ENCODE assay signal across 8 cellular contexts in the genomic region with DNA sequence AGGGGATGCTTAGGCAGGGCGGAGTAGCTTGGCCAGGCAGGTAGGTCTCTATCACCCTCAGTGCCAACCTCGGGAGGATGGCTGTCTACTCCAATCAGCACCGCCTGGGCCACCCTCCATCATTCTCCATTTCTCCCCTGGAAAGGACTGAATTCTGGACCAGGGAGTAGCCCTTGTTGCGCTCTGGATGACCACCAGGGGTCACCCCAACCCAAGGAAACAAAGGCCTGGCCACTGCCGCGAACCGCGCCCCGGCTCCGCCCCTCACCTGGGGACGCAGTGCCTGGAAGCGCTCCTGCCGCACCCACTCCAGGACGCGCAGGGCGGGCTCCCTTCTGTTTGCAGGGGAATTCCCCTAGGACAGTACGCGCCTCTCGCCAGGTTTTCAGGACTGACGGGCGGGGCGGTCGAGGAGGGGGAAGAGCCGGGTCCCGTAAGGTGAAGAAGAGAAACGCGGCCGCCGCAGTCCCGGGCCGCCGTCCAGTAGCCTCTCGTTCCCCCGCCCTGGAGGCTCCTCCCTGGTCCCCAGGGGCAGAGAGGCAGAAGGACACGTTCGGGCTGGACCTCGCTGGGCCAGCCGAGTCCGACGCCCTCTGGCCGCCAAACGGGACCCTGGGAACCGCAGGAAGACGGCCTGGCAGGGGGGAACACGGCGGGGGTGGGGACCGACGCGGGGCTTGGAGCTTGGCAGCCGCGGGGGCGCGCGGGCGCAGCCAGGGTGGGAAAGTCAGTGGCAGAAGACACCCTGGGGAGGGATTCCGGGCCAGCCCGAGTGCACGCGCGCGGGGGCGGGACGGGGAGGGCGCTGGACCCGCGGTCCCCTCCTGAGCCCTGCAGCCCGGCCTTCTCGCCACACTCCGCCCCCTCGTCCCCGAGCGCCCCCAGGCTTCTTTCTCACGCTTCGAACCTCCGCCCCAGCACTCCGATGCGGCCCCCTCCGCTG. TPM values are rescaled to one million over a fixed set of nuclear protein-coding genes. Genes with fewer than 3 reads are reported as not detected.
DNase-seq lines count a peak whose midpoint lies in the region; ATAC-seq and TF ChIP-seq lines count a peak whose summit lies in the region.

No MANE protein-coding gene starts in this region.

- H3K4me3 Mint-ChIP-seq in CD4-positive, alpha-beta T cell, result peak overlapping the region; percentile 84
- peak overlapping the region; percentile 82 for H3K4me3 Mint-ChIP-seq in activated T-cell treated with anti-CD3 and anti-CD28 coated beads, Interleukin-2, amount 50 U/mL, for 4 hours

- H3K9ac ChIP-seq in HUES64 (ENCODE audit: low read depth, low read length), result no peak overlapping the region

- peak in 1 of 4 donors; percentile 37 for TF ChIP-seq POLR2A in esophagus squamous epithelium (IDR thresholded peaks at IDR 0.05)

- H3K27me3 ChIP-seq in CD4-positive, alpha-beta T cell (ENCODE audit: control insufficient read depth, insufficient read depth, low read length), result peaks cover 60% of the 10 kb centered on the region
- H3K27me3 ChIP-seq in HUES64 (ENCODE audit: insufficient read depth, low read length) (peaks cover 75% of the 10 kb centered on the region), esophagus squamous epithelium (peaks cover 0 to 36% (median 0%) of the 10 kb centered on the region in 4 donors)

- under 1% methylated on average over 78 of the region's 78 CpGs for WGBS in HUES64
- 2% methylated on average over 10 of the region's 78 CpGs; no CpG with 5 or more reads in 1 of the 2 donors for WGBS in esophagus squamous epithelium, 2 donors

- ATAC-seq in CD4-positive, alpha-beta T cell (ENCODE audit: poor library complexity), result peak; percentile 93
- ATAC-seq in GM19468 (IDR thresholded peaks at IDR 0.05; ENCODE audit: extremely low read depth, unreplicated experiment), result peak; percentile 32
- ATAC-seq in activated T-cell treated with anti-CD3 and anti-CD28 coated beads, Interleukin-2, amount 50 U/mL, for 4 hours, result peak; percentile 93 to 96

- H3K4me1 ChIP-seq in HUES64 (ENCODE audit: insufficient read depth, low read length) (0 out of 2 replicates have a peak, but pooled peaks cover 2% of the 10 kb centered on the region), esophagus squamous epithelium (peaks cover 0 to 43% (median 3%) of the 10 kb centered on the region in 3 donors)

- H3K4me1 Mint-ChIP-seq in CD4-positive, alpha-beta T cell (ENCODE audit: low read depth), result peaks cover 5% of the 10 kb centered on the region
- peaks cover 1% of the 10 kb centered on the region for H3K4me1 Mint-ChIP-seq in activated T-cell treated with anti-CD3 and anti-CD28 coated beads, Interleukin-2, amount 50 U/mL, for 4 hours (ENCODE audit: low read depth)

- H3K27ac Mint-ChIP-seq in CD4-positive, alpha-beta T cell, result no peak overlapping the region

- H3K36me3 Mint-ChIP-seq in CD4-positive, alpha-beta T cell (ENCODE audit: low read depth), result no peaks in the 10 kb centered on the region
- no peaks in the 10 kb centered on the region for H3K36me3 Mint-ChIP-seq in activated T-cell treated with anti-CD3 and anti-CD28 coated beads, Interleukin-2, amount 50 U/mL, for 4 hours (ENCODE audit: insufficient read depth)

- H3K36me3 ChIP-seq in HUES64 (ENCODE audit: insufficient read depth, low read length) (no peaks in the 10 kb centered on the region), esophagus squamous epithelium (no peaks in the 10 kb centered on the region)

- H3K4me3 ChIP-seq in HUES64 (ENCODE audit: low read length) (peak overlapping the region; percentile 57), esophagus squamous epithelium (peak overlapping the region; percentile 37 to 77 (median 64))

- H3K9me3 Mint-ChIP-seq in CD4-positive, alpha-beta T cell, result no peaks in the 10 kb centered on the region
- no peaks in the 10 kb centered on the region for H3K9me3 Mint-ChIP-seq in activated T-cell treated with anti-CD3 and anti-CD28 coated beads, Interleukin-2, amount 50 U/mL, for 4 hours

- H3K27ac ChIP-seq in CD4-positive, alpha-beta T cell (ENCODE audit: low read depth, low read length), result no peak overlapping the region
- no peak overlapping the region for H3K27ac ChIP-seq in HUES64 (ENCODE audit: low read depth, low read length)
- H3K27ac ChIP-seq in esophagus squamous epithelium, result peak overlapping the region; percentile 54 to 80 (median 70)

- CTCF ChIA-PET in CD4-positive, alpha-beta T cell (lab: Charles Lee), result interaction anchor here (0.9 to 1.5 kb wide), 4 partner anchors 11 to 355 kb away, joined by 3 to 6 read pairs (median 4); no protein-coding TSS in a partner anchor

- no peaks in the 10 kb centered on the region for H3K9me3 ChIP-seq in CD4-positive, alpha-beta T cell (ENCODE audit: control insufficient read depth, low read length)
- no peaks in the 10 kb centered on the region for H3K9me3 ChIP-seq in HUES64 (ENCODE audit: insufficient read depth, low read depth, low read length)
- no peaks in the 10 kb centered on the region for H3K9me3 ChIP-seq in esophagus squamous epithelium

- DNase-seq in CD4-positive, alpha-beta T cell, result peak; percentile 76 to 85 (median 80)
- DNase-seq in OCI-M1 (lab: John Stamatoyannopoulos, UW) (peak; percentile 92), esophagus squamous epithelium (lab: John Stamatoyannopoulos, UW) (peak; percentile 33), myocyte (ENCODE audit: low read depth) (peak; percentile 66)
- peak; percentile 84 for DNase-seq in activated T-cell treated with anti-CD3 and anti-CD28 coated beads, Interleukin-2, amount 50 U/mL, for 4 hours
- DNase-seq in stimulated activated CD8-positive, alpha-beta memory T cell treated with anti-CD3 and anti-CD28 coated beads, Interleukin-7, amount 100 ng/mL, for 1 hour (ENCODE audit: low read depth in 2 of 2), result peak; percentile 64 to 72

- peak; percentile 79 for TF ChIP-seq CTCF in CD4-positive, alpha-beta T cell (IDR thresholded peaks at IDR 0.05)
- peak; percentile 83 to 98 (median 96) for TF ChIP-seq CTCF in esophagus squamous epithelium (IDR thresholded peaks at IDR 0.05)

- intact Hi-C loops in CD4-positive, alpha-beta T cell (cut with DNase I, micrococcal nuclease), result loop anchor here (1.0 to 5.0 kb wide), 9 partner anchors 26 to 512 kb away; a partner anchor contains a TSS
- intact Hi-C loops in esophagus squamous epithelium (cut with DNase I), result no loop called here

- H3K27me3 Mint-ChIP-seq in CD4-positive, alpha-beta T cell, result peaks cover 81% of the 10 kb centered on the region
- peaks cover 62% of the 10 kb centered on the region for H3K27me3 Mint-ChIP-seq in activated T-cell treated with anti-CD3 and anti-CD28 coated beads, Interleukin-2, amount 50 U/mL, for 4 hours (ENCODE audit: low read depth)

- POLR2A ChIA-PET in CD4-positive, alpha-beta T cell (lab: Charles Lee), result no interaction called here

RNA-seq across cellular contexts. Expression of a gene that starts 7.1 kb away (rescaled TPM):
- not detected for total RNA-seq in CD4-positive, alpha-beta T cell
- 1.8 TPM for polyA plus RNA-seq in HUES64 (2013, experiment 1 of 2)
- polyA plus RNA-seq in HUES64 (2013, experiment 2 of 2), result 2.0 TPM
- not detected for total RNA-seq in activated T-cell treated with anti-CD3 and anti-CD28 coated beads, Interleukin-2, amount 50 U/mL, for 4 hours
- 1 to 10 TPM in 3 of 4 donors, under 1 TPM in 1; 0.87 to 4.2 (median 1.3) TPM for total RNA-seq in esophagus squamous epithelium
- 0.16 TPM in 1 of 2 replicates, not detected in the other for total RNA-seq in myocyte
- not detected for polyA plus RNA-seq in myocyte (2012)

RNA-seq across cellular contexts. Expression of a gene that starts 30.9 kb away (rescaled TPM):
- not detected for total RNA-seq in CD4-positive, alpha-beta T cell
- polyA plus RNA-seq in HUES64 (2013, experiment 1 of 2), result 0.15 TPM
- polyA plus RNA-seq in HUES64 (2013, experiment 2 of 2), result 0.13 TPM
- not detected for total RNA-seq in activated T-cell treated with anti-CD3 and anti-CD28 coated beads, Interleukin-2, amount 50 U/mL, for 4 hours
- total RNA-seq in esophagus squamous epithelium, result 1 to 10 TPM in 1 of 4 donors, under 1 TPM in 1, not detected in 2; 0.38 to 1.1 TPM
- total RNA-seq in myocyte, result not detected in 2 replicates
- polyA plus RNA-seq in myocyte (2012), result not detected

RNA-seq across cellular contexts. Expression of a gene that starts 58.8 kb away (rescaled TPM):
- total RNA-seq in CD4-positive, alpha-beta T cell, result under 1 TPM; 0.06 to 0.08 TPM
- not detected for polyA plus RNA-seq in HUES64 (2013, experiment 1 of 2)
- not detected for polyA plus RNA-seq in HUES64 (2013, experiment 2 of 2)
- total RNA-seq in activated T-cell treated with anti-CD3 and anti-CD28 coated beads, Interleukin-2, amount 50 U/mL, for 4 hours, result not detected
- total RNA-seq in esophagus squamous epithelium, result not detected
- total RNA-seq in myocyte, result not detected in 2 replicates
- polyA plus RNA-seq in myocyte (2012), result not detected

Comparison
In these comparisons a context has a peak if more than half of its experiments do, and no peak if none do; other contexts are left out.
1. ATAC-seq: peak in every context shown above with its lines; median percentile 94 in activated T-cell treated with anti-CD3 and anti-CD28 coated beads, Interleukin-2, amount 50 U/mL, for 4 hours; 93 in CD4-positive, alpha-beta T cell; 32 in GM19468.
2. DNase-seq: peak in every context shown above with its lines; median percentile 92 in OCI-M1; 84 in activated T-cell treated with anti-CD3 and anti-CD28 coated beads, Interleukin-2, amount 50 U/mL, for 4 hours; 80 in CD4-positive, alpha-beta T cell; 68 in stimulated activated CD8-positive, alpha-beta memory T cell treated with anti-CD3 and anti-CD28 coated beads, Interleukin-7, amount 100 ng/mL, for 1 hour; 66 in myocyte; 33 in esophagus squamous epithelium.
3. H3K27ac ChIP-seq: peak in esophagus squamous epithelium (4 of 4); none in CD4-positive, alpha-beta T cell (single experiment) and HUES64 (single experiment).